Comparison of ENCODE assay signal across 2 cellular contexts in genomic region chr13:32314968-32315254, GRCh38.
TF ChIP-seq lines count a peak whose summit lies in the region.

No MANE protein-coding gene starts in this region.

TF ChIP-seq in GM23338, 12 proteins besides CTCF, POLR2A, EP300 and RAD21:
- TF ChIP-seq, protein P1, sequence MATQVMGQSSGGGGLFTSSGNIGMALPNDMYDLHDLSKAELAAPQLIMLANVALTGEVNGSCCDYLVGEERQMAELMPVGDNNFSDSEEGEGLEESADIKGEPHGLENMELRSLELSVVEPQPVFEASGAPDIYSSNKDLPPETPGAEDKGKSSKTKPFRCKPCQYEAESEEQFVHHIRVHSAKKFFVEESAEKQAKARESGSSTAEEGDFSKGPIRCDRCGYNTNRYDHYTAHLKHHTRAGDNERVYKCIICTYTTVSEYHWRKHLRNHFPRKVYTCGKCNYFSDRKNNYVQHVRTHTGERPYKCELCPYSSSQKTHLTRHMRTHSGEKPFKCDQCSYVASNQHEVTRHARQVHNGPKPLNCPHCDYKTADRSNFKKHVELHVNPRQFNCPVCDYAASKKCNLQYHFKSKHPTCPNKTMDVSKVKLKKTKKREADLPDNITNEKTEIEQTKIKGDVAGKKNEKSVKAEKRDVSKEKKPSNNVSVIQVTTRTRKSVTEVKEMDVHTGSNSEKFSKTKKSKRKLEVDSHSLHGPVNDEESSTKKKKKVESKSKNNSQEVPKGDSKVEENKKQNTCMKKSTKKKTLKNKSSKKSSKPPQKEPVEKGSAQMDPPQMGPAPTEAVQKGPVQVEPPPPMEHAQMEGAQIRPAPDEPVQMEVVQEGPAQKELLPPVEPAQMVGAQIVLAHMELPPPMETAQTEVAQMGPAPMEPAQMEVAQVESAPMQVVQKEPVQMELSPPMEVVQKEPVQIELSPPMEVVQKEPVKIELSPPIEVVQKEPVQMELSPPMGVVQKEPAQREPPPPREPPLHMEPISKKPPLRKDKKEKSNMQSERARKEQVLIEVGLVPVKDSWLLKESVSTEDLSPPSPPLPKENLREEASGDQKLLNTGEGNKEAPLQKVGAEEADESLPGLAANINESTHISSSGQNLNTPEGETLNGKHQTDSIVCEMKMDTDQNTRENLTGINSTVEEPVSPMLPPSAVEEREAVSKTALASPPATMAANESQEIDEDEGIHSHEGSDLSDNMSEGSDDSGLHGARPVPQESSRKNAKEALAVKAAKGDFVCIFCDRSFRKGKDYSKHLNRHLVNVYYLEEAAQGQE (IDR thresholded peaks at IDR 0.05; ENCODE audit: unreplicated experiment), result no peak
- TF ChIP-seq ZNF331 (CRISPR knock-in tag; IDR thresholded peaks at IDR 0.05; ENCODE audit: low read depth) (no peak), JUNB (IDR thresholded peaks at IDR 0.05; ENCODE audit: unreplicated experiment) (no peak), CREB1 (CRISPR knock-in tag; IDR thresholded peaks at IDR 0.05; ENCODE audit: low read depth) (no peak), NANOG (IDR thresholded peaks at IDR 0.05; ENCODE audit: borderline replicate concordance) (no peak), POLR2AphosphoS5 (IDR thresholded peaks at IDR 0.05; ENCODE audit: low read depth) (no peak), ETS1 (IDR thresholded peaks at IDR 0.05) (no peak), EZH2phosphoT487 (IDR thresholded peaks at IDR 0.05; ENCODE audit: unreplicated experiment) (no peak), ZNF462 (CRISPR knock-in tag; IDR thresholded peaks at IDR 0.05) (no peak), EZH2 (IDR thresholded peaks at IDR 0.05; ENCODE audit: low read depth, unreplicated experiment) (no peak), STAT1 (IDR thresholded peaks at IDR 0.05; ENCODE audit: unreplicated experiment) (no peak), ZNF114 (CRISPR knock-in tag; IDR thresholded peaks at IDR 0.05) (no peak)
TF ChIP-seq in GM23338: peak in this region for 0.

TF ChIP-seq in H1, 55 proteins besides CTCF, POLR2A, EP300 and RAD21:
- TF ChIP-seq TEAD4 (IDR thresholded peaks at IDR 0.05; ENCODE audit: low read depth, low read length) (no peak), NRF1 (IDR thresholded peaks at IDR 0.05; ENCODE audit: low read depth, low read length) (no peak), RFX5 (IDR thresholded peaks at IDR 0.05; ENCODE audit: borderline replicate concordance, low read depth, low read length) (no peak), SIN3A (conservative IDR thresholded peaks at IDR 0.05 in 1 of 2, IDR thresholded peaks at IDR 0.05 in 1 of 2; ENCODE audit: low read depth in 1 of 2, low read length in 2 of 2) (no peak), CHD2 (IDR thresholded peaks at IDR 0.05; ENCODE audit: low read length) (no peak), JUND (IDR thresholded peaks at IDR 0.05; ENCODE audit: low read length) (no peak), KDM1A (IDR thresholded peaks at IDR 0.05; ENCODE audit: borderline replicate concordance, low read length) (no peak), KDM4A (IDR thresholded peaks at IDR 0.05; ENCODE audit: low read depth, low read length, severe bottlenecking) (no peak), CEBPB (IDR thresholded peaks at IDR 0.05; ENCODE audit: low read depth, low read length) (no peak), SRF (IDR thresholded peaks at IDR 0.05; ENCODE audit: low read depth, low read length) (no peak), BACH1 (IDR thresholded peaks at IDR 0.05; ENCODE audit: low read length) (no peak), TAF1 (IDR thresholded peaks at IDR 0.05; ENCODE audit: low read depth, low read length) (no peak)
- TF ChIP-seq, protein P2, sequence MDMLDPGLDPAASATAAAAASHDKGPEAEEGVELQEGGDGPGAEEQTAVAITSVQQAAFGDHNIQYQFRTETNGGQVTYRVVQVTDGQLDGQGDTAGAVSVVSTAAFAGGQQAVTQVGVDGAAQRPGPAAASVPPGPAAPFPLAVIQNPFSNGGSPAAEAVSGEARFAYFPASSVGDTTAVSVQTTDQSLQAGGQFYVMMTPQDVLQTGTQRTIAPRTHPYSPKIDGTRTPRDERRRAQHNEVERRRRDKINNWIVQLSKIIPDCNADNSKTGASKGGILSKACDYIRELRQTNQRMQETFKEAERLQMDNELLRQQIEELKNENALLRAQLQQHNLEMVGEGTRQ (IDR thresholded peaks at IDR 0.05; ENCODE audit: low read length), result no peak
- TF ChIP-seq, protein P3, sequence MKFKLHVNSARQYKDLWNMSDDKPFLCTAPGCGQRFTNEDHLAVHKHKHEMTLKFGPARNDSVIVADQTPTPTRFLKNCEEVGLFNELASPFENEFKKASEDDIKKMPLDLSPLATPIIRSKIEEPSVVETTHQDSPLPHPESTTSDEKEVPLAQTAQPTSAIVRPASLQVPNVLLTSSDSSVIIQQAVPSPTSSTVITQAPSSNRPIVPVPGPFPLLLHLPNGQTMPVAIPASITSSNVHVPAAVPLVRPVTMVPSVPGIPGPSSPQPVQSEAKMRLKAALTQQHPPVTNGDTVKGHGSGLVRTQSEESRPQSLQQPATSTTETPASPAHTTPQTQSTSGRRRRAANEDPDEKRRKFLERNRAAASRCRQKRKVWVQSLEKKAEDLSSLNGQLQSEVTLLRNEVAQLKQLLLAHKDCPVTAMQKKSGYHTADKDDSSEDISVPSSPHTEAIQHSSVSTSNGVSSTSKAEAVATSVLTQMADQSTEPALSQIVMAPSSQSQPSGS (IDR thresholded peaks at IDR 0.05; ENCODE audit: low read length), result no peak
